Comparison of ENCODE assay signal across 1 cellular context in the genomic region with DNA sequence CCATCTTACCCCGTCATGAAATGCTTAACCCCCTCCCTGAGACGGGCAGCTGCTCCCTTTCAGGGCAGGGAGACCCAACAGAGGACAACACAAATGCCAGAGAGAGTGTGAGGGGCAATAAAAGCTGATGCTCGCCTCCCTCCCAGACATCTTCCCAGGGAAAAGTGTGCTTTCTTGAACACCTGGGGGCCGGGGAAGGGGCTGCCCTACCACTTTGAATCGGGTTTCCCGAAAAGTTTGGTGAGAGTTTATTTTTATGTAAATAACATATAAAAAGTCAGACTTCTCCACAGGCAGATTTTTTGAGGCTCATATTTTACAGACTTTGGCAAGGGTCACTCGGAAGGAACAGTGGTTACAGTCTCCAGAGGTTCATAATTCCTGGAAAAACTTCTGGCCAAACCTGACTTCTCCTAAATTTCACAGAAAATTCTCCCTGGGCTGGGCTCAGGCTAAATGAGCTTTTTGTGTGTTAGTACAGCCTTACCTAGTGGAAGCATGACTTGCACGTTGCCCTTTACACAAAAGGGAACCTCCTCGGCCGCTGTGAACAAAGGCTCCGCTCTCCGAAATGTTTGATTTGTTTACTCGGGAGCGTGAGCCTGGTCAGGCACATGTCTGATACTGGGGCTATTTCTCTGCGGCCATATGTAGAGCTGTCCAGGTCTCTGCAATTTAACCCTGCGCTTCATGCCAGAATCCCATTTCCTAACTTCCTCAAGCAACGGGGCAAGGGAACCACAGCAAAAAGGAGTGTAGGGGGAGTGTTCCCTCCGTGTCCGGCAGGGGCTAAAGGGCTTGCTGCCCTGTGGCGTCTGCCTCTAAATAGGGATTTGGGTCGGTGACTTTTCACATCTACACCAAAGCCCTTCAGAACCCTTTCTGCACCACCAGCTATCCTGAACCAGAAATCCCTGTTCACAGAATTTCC.
TF ChIP-seq lines count a peak whose summit lies in the region.

No MANE protein-coding gene starts in this region.

TF ChIP-seq in neural cell, 6 proteins besides CTCF, POLR2A, EP300 and RAD21 (continued from another document):
- TF ChIP-seq, protein P1, sequence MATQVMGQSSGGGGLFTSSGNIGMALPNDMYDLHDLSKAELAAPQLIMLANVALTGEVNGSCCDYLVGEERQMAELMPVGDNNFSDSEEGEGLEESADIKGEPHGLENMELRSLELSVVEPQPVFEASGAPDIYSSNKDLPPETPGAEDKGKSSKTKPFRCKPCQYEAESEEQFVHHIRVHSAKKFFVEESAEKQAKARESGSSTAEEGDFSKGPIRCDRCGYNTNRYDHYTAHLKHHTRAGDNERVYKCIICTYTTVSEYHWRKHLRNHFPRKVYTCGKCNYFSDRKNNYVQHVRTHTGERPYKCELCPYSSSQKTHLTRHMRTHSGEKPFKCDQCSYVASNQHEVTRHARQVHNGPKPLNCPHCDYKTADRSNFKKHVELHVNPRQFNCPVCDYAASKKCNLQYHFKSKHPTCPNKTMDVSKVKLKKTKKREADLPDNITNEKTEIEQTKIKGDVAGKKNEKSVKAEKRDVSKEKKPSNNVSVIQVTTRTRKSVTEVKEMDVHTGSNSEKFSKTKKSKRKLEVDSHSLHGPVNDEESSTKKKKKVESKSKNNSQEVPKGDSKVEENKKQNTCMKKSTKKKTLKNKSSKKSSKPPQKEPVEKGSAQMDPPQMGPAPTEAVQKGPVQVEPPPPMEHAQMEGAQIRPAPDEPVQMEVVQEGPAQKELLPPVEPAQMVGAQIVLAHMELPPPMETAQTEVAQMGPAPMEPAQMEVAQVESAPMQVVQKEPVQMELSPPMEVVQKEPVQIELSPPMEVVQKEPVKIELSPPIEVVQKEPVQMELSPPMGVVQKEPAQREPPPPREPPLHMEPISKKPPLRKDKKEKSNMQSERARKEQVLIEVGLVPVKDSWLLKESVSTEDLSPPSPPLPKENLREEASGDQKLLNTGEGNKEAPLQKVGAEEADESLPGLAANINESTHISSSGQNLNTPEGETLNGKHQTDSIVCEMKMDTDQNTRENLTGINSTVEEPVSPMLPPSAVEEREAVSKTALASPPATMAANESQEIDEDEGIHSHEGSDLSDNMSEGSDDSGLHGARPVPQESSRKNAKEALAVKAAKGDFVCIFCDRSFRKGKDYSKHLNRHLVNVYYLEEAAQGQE (IDR thresholded peaks at IDR 0.05; ENCODE audit: borderline replicate concordance) = no peak
- TF ChIP-seq POLR2AphosphoS5 (IDR thresholded peaks at IDR 0.05) = no peak
- TF ChIP-seq TAF1 (IDR thresholded peaks at IDR 0.05; ENCODE audit: low read depth) = no peak
